In the genomic region with DNA sequence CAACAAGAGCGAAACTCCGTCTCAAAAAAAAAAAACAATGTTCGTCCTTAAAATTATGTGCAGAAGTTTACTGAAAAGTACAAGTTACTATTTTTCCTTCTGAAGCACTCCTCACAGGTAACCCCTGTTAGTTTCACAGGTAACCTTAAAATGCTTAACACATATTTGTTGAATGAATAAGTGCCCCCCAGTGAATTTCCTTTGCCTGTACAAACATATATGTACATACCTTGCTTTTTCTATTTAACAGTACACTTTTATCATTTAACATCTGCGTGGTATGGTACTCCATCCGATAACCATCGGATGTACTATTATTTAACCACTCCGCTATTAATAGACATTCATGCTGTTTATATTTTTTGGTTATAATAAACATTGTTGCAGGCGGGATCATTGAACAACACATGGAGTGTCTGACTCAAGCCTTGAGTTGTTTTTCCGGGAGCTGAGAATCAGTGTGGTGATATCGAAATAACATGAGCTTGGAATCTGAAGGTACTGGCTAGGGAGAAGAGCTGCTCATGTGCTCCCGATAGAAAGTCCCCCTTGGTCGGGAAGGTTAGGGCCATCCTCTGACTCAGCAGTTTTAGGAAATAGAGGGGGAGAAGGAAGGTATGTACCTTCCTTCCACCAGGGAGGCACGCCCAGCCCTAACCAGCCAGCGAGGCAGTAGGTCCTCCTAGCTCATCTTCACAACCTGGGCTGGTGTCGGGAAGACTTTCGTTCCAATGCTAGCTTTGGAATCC, we compare ENCODE assay signal across 1 cellular context.
TF ChIP-seq lines count a peak whose summit lies in the region.

No MANE protein-coding gene starts in this region.

TF ChIP-seq in HepG2, 621 proteins besides CTCF, POLR2A, EP300 and RAD21 (continued from another document):
- TF ChIP-seq, protein P1, sequence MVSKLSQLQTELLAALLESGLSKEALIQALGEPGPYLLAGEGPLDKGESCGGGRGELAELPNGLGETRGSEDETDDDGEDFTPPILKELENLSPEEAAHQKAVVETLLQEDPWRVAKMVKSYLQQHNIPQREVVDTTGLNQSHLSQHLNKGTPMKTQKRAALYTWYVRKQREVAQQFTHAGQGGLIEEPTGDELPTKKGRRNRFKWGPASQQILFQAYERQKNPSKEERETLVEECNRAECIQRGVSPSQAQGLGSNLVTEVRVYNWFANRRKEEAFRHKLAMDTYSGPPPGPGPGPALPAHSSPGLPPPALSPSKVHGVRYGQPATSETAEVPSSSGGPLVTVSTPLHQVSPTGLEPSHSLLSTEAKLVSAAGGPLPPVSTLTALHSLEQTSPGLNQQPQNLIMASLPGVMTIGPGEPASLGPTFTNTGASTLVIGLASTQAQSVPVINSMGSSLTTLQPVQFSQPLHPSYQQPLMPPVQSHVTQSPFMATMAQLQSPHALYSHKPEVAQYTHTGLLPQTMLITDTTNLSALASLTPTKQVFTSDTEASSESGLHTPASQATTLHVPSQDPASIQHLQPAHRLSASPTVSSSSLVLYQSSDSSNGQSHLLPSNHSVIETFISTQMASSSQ (IDR thresholded peaks at IDR 0.05; ENCODE audit: low read depth) = no peak
- TF ChIP-seq, protein P1 (CRISPR knock-in tag; IDR thresholded peaks at IDR 0.05; ENCODE audit: borderline replicate concordance) = no peak
- TF ChIP-seq MEIS2 (CRISPR knock-in tag; IDR thresholded peaks at IDR 0.05) (no peak), CHD2 (IDR thresholded peaks at IDR 0.05; ENCODE audit: low read depth, low read length) (no peak), FIP1L1 (IDR thresholded peaks at IDR 0.05; ENCODE audit: borderline replicate concordance, insufficient read depth, low read depth, low read length) (no peak), HDAC1 (CRISPR knock-in tag; IDR thresholded peaks at IDR 0.05) (0 out of 2 replicates have a peak, but pooled peaks have one; percentile 16), KLF12 (CRISPR knock-in tag; IDR thresholded peaks at IDR 0.05; ENCODE audit: borderline replicate concordance) (no peak), RNF2 (conservative IDR thresholded peaks at IDR 0.05; ENCODE audit: low read depth) (0 out of 2 replicates have a peak, but pooled peaks have one; percentile 20), MXD4 (CRISPR knock-in tag; IDR thresholded peaks at IDR 0.05) (no peak), FOXJ3 (CRISPR knock-in tag; IDR thresholded peaks at IDR 0.05; ENCODE audit: borderline replicate concordance) (no peak), KDM2A (CRISPR knock-in tag; IDR thresholded peaks at IDR 0.05; ENCODE audit: borderline replicate concordance, low read depth) (0 out of 2 replicates have a peak, but pooled peaks have one; percentile 19), SRSF4 (IDR thresholded peaks at IDR 0.05; ENCODE audit: low read depth, low read length, poor library complexity, severe bottlenecking) (no peak), SIN3A (IDR thresholded peaks at IDR 0.05; ENCODE audit: borderline replicate concordance, low read depth, low read length) (no peak), ZNF292 (CRISPR knock-in tag; IDR thresholded peaks at IDR 0.05; ENCODE audit: borderline replicate concordance, low read depth) (no peak), MAZ (IDR thresholded peaks at IDR 0.05; ENCODE audit: borderline replicate concordance, low read depth, low read length) (no peak), MAZ (CRISPR knock-in tag; IDR thresholded peaks at IDR 0.05; ENCODE audit: low read depth) (no peak), TOE1 (CRISPR knock-in tag; IDR thresholded peaks at IDR 0.05) (no peak), SIX4 (CRISPR knock-in tag; IDR thresholded peaks at IDR 0.05) (no peak), FOXA3 (CRISPR knock-in tag; IDR thresholded peaks at IDR 0.05) (no peak), NFIB (CRISPR knock-in tag; IDR thresholded peaks at IDR 0.05; ENCODE audit: borderline replicate concordance) (no peak), CEBPG (CRISPR knock-in tag; IDR thresholded peaks at IDR 0.05) (no peak), CCAR2 (optimal IDR thresholded peaks at IDR 0.05; ENCODE audit: low read depth, low read length) (no peak), ZNF44 (CRISPR knock-in tag; IDR thresholded peaks at IDR 0.05) (no peak), MAFK (conservative IDR thresholded peaks at IDR 0.05 in 1 of 2, IDR thresholded peaks at IDR 0.05 in 1 of 2; ENCODE audit: low read length in 2 of 2) (peak; percentile 96 to 97), NFE2 (CRISPR knock-in tag; IDR thresholded peaks at IDR 0.05) (peak; percentile 65; the same call in 1 of the 2 replicates)
- TF ChIP-seq, protein P2, sequence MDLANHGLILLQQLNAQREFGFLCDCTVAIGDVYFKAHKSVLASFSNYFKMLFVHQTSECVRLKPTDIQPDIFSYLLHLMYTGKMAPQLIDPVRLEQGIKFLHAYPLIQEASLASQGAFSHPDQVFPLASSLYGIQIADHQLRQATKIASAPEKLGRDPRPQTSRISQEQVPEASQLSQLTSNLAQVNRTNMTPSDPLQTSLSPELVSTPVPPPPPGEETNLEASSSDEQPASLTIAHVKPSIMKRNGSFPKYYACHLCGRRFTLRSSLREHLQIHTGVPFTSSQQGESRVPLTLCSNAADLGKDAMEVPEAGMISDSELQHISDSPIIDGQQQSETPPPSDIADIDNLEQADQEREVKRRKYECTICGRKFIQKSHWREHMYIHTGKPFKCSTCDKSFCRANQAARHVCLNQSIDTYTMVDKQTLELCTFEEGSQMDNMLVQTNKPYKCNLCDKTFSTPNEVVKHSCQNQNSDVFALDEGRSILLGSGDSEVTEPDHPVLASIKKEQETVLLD (CRISPR knock-in tag; IDR thresholded peaks at IDR 0.05; ENCODE audit: low read depth) = no peak
- TF ChIP-seq, protein P3, sequence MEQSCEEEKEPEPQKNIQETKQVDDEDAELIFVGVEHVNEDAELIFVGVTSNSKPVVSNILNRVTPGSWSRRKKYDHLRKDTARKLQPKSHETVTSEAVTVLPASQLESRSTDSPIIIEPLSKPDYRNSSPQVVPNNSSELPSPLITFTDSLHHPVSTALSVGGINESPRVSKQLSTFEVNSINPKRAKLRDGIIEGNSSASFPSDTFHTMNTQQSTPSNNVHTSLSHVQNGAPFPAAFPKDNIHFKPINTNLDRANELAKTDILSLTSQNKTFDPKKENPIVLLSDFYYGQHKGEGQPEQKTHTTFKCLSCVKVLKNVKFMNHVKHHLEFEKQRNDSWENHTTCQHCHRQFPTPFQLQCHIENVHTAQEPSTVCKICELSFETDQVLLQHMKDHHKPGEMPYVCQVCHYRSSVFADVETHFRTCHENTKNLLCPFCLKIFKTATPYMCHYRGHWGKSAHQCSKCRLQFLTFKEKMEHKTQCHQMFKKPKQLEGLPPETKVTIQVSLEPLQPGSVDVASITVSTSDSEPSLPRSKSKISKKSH (CRISPR knock-in tag; IDR thresholded peaks at IDR 0.05; ENCODE audit: borderline replicate concordance) = no peak
- TF ChIP-seq, protein P4, sequence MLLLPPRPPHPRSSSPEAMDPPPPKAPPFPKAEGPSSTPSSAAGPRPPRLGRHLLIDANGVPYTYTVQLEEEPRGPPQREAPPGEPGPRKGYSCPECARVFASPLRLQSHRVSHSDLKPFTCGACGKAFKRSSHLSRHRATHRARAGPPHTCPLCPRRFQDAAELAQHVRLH (CRISPR knock-in tag; IDR thresholded peaks at IDR 0.05; ENCODE audit: borderline replicate concordance, low read depth) = no peak
- TF ChIP-seq, protein P5, sequence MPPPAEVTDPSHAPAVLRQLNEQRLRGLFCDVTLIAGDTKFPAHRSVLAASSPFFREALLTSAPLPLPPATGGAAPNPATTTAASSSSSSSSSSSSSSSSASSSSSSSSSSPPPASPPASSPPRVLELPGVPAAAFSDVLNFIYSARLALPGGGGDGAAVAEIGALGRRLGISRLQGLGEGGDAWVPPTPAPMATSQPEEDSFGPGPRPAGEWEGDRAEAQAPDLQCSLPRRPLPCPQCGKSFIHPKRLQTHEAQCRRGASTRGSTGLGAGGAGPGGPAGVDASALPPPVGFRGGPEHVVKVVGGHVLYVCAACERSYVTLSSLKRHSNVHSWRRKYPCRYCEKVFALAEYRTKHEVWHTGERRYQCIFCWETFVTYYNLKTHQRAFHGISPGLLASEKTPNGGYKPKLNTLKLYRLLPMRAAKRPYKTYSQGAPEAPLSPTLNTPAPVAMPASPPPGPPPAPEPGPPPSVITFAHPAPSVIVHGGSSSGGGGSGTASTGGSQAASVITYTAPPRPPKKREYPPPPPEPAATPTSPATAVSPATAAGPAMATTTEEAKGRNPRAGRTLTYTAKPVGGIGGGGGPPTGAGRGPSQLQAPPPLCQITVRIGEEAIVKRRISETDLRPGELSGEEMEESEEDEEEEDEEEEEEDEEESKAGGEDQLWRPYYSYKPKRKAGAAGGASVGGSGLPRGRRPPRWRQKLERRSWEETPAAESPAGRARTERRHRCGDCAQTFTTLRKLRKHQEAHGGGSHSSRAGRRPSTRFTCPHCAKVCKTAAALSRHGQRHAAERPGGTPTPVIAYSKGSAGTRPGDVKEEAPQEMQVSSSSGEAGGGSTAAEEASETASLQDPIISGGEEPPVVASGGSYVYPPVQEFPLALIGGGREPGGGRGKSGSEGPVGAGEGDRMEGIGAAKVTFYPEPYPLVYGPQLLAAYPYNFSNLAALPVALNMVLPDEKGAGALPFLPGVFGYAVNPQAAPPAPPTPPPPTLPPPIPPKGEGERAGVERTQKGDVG (CRISPR knock-in tag; IDR thresholded peaks at IDR 0.05; ENCODE audit: borderline replicate concordance) = no peak
- TF ChIP-seq, protein P6, sequence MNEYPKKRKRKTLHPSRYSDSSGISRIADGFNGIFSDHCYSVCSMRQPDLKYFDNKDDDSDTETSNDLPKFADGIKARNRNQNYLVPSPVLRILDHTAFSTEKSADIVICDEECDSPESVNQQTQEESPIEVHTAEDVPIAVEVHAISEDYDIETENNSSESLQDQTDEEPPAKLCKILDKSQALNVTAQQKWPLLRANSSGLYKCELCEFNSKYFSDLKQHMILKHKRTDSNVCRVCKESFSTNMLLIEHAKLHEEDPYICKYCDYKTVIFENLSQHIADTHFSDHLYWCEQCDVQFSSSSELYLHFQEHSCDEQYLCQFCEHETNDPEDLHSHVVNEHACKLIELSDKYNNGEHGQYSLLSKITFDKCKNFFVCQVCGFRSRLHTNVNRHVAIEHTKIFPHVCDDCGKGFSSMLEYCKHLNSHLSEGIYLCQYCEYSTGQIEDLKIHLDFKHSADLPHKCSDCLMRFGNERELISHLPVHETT (CRISPR knock-in tag; conservative IDR thresholded peaks at IDR 0.05) = 0 out of 2 replicates have a peak, but pooled peaks have one; percentile 20
- TF ChIP-seq, protein P7, sequence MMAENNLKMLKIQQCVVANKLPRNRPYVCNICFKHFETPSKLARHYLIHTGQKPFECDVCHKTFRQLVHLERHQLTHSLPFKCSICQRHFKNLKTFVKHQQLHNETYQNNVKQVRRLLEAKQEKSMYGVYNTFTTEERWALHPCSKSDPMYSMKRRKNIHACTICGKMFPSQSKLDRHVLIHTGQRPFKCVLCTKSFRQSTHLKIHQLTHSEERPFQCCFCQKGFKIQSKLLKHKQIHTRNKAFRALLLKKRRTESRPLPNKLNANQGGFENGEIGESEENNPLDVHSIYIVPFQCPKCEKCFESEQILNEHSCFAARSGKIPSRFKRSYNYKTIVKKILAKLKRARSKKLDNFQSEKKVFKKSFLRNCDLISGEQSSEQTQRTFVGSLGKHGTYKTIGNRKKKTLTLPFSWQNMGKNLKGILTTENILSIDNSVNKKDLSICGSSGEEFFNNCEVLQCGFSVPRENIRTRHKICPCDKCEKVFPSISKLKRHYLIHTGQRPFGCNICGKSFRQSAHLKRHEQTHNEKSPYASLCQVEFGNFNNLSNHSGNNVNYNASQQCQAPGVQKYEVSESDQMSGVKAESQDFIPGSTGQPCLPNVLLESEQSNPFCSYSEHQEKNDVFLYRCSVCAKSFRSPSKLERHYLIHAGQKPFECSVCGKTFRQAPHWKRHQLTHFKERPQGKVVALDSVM (CRISPR knock-in tag; IDR thresholded peaks at IDR 0.05) = no peak
